ENCODE assay signal across 14 cellular contexts in genomic region chr5:122154910-122155309, GRCh38. TPM values are rescaled to one million over a fixed set of nuclear protein-coding genes. Genes with fewer than 3 reads are reported as not detected.
A peak's percentile ranks its signal among the peaks of the same experiment; 100 is the strongest.
DNase-seq lines count a peak whose midpoint lies in the region; TF ChIP-seq lines count a peak whose summit lies in the region.
"Had no signal": no experiment of that assay in that cellular context is flagged by ENCODE, and none has a peak within 500 bp of the region (broad histone marks: within the 10 kb centered on the region; RNA-seq: fewer than 3 reads in every experiment).

No MANE protein-coding gene starts in this region.

- H3K4me1 ChIP-seq in skeletal muscle satellite cell (ENCODE audit: control insufficient read depth, insufficient read depth, low read length), result peaks cover 53% of the 10 kb centered on the region

- no peaks in the 10 kb centered on the region for H3K36me3 ChIP-seq in skeletal muscle satellite cell (ENCODE audit: insufficient read depth, low read length)
- H3K36me3 ChIP-seq: cardiac muscle cell had no signal

- no peaks in the 10 kb centered on the region for H3K9me3 ChIP-seq in skeletal muscle satellite cell (replicated peaks; ENCODE audit: low read length)

- peak; percentile 55 for DNase-seq in GM03348 (ENCODE audit: low spot score)
- DNase-seq in astrocyte of the cerebellum (ENCODE audit: low read depth), result peak; percentile 65
- DNase-seq in hepatic stellate cell (ENCODE audit: low spot score), result peak; percentile 45
- no peak for DNase-seq in SKM-1 treated with dmso at 0.1 percent for 144 hours (lab: John Stamatoyannopoulos, UW; ENCODE audit: unreplicated experiment)
- no peak for DNase-seq in NCI-H524 (lab: John Stamatoyannopoulos, UW)
- no peak for DNase-seq in activated gamma-delta T cell (lab: John Stamatoyannopoulos, UW)
- no peak for DNase-seq in stimulated activated CD4-positive, alpha-beta T cell treated with anti-CD3 and anti-CD28 coated beads, Interleukin-1b, Interleukin-23, amount 100 ng/mL, for 48 hours
- DNase-seq: kidney glomerular epithelial cell, NCI-H226, OCI-M1, T-helper 17 cell had no signal

- H3K4me2 ChIP-seq in skeletal muscle satellite cell (ENCODE audit: low read length), result peak overlapping the region; percentile 63

- no peak for TF ChIP-seq CTCF in astrocyte of the cerebellum (IDR thresholded peaks at IDR 0.05; ENCODE audit: low read depth, low read length, missing control alignments)

- H3K4me3 ChIP-seq in astrocyte of the cerebellum (ENCODE audit: low read depth, low read length) (no peak overlapping the region), skeletal muscle satellite cell (ENCODE audit: low read length) (peak overlapping the region; percentile 42)
- H3K4me3 ChIP-seq: cardiac muscle cell had no signal

- peak overlapping the region; percentile 77 for H3K9ac ChIP-seq in skeletal muscle satellite cell (ENCODE audit: low read depth, low read length)

- in situ Hi-C loops in astrocyte of the cerebellum (cut with HindIII; ENCODE audit: low sequenced_read_pairs), result loop anchor here (5.0 kb wide), 1 partner anchor 58 kb away; no protein-coding TSS in a partner anchor

- no peaks in the 10 kb centered on the region for H3K27me3 ChIP-seq in skeletal muscle satellite cell (ENCODE audit: control insufficient read depth, insufficient read depth, low read length)
- H3K27me3 ChIP-seq: cardiac muscle cell had no signal

RNA-seq across cellular contexts. Expression of gene ZNF474, which starts 25.6 kb away (rescaled TPM):
- 0.22 TPM in 1 of 2 replicates, not detected in the other for total RNA-seq in skeletal muscle satellite cell (2012; rRNA removed)
- total RNA-seq: activated T-helper 17 cell treated with anti-CD3 and anti-CD28 coated beads, Interleukin-2, amount 50 U/mL, for 72 hours; cardiac muscle cell had no signal

Comparison
In these comparisons a context has a peak if more than half of its experiments do, and no peak if none do; other contexts are left out.
1. DNase-seq: peak in GM03348 (single experiment), astrocyte of the cerebellum (single experiment) and hepatic stellate cell (single experiment); none in SKM-1 treated with dmso at 0.1 percent for 144 hours (single experiment), NCI-H524 (0 of 2), activated gamma-delta T cell (single experiment) and stimulated activated CD4-positive, alpha-beta T cell treated with anti-CD3 and anti-CD28 coated beads, Interleukin-1b, Interleukin-23, amount 100 ng/mL, for 48 hours (single experiment).